ENCODE assay signal across 15 cellular contexts in the genomic region with DNA sequence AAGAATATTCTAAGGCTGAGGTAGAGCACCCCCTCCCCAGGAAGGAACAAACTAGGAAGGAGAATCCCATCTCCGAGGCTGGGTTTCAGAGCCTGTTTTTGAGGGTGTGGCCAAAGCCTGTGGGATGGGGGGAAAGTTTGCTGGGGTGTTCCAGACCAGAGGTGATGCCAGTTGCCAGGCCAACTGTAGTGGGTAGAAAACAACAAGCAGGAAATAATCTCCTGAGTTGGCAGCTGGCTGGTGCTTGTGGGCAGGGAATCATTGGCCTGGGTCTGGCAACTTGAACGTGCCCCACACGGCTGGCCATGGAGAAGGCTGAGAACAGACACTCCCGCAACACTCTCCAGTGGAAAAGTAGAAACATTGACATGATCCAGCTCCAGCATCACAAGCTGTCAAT.
"Had no signal": no experiment of that assay in that cellular context is flagged by ENCODE, and none has a peak within 500 bp of the region (broad histone marks: within the 10 kb centered on the region; RNA-seq: fewer than 3 reads in every experiment).

No MANE protein-coding gene starts in this region.

- H3K36me3 ChIP-seq: gastrocnemius medialis had no signal

- H3K9me3 ChIP-seq: gastrocnemius medialis, testis had no signal

- ATAC-seq: gastrocnemius medialis; naive thymus-derived CD8-positive, alpha-beta T cell; sciatic nerve had no signal

- DNase-seq: activated naive CD4-positive, alpha-beta T cell treated with anti-CD3 and anti-CD28 coated beads, Interleukin-2, amount 50 U/mL, for 16 hours; central memory CD4-positive, alpha-beta T cell; cortex of kidney; effector CD8-positive, alpha-beta T cell; gastrocnemius medialis; kidney glomerular epithelial cell; naive thymus-derived CD8-positive, alpha-beta T cell; occipital lobe; stimulated activated CD4-positive, alpha-beta T cell treated with anti-CD3 and anti-CD28 coated beads, Interleukin-4, amount 100 ng/mL, for 1 hour; stimulated activated CD8-positive, alpha-beta memory T cell treated with anti-CD3 and anti-CD28 coated beads, Interleukin-4, amount 100 ng/mL, for 48 hours; testis had no signal

- H3K27ac ChIP-seq: gastrocnemius medialis, testis had no signal

- H3K4me3 ChIP-seq: gastrocnemius medialis, testis had no signal

- H3K9me3 Mint-ChIP-seq: activated T-helper 17 cell treated with anti-CD3 and anti-CD28 coated beads, Interleukin-2, amount 50 U/mL, for 72 hours had no signal

- H3K4me3 Mint-ChIP-seq: activated T-helper 17 cell treated with anti-CD3 and anti-CD28 coated beads, Interleukin-2, amount 50 U/mL, for 72 hours; naive thymus-derived CD8-positive, alpha-beta T cell; stimulated activated naive CD8-positive, alpha-beta T cell treated with anti-CD3 and anti-CD28 coated beads, Interleukin-15, Interleukin-2, amounts not matched to agents 100 ng/mL and 50 ng/mL, for 24 hours had no signal

- H3K4me1 Mint-ChIP-seq: activated T-helper 17 cell treated with anti-CD3 and anti-CD28 coated beads, Interleukin-2, amount 50 U/mL, for 72 hours had no signal

- H3K27me3 Mint-ChIP-seq: activated T-helper 17 cell treated with anti-CD3 and anti-CD28 coated beads, Interleukin-2, amount 50 U/mL, for 72 hours; naive thymus-derived CD8-positive, alpha-beta T cell; stimulated activated naive CD8-positive, alpha-beta T cell treated with anti-CD3 and anti-CD28 coated beads, Interleukin-15, Interleukin-2, amounts not matched to agents 100 ng/mL and 50 ng/mL, for 24 hours had no signal

- H3K4me1 ChIP-seq: gastrocnemius medialis, testis had no signal

- H3K27ac Mint-ChIP-seq: activated T-helper 17 cell treated with anti-CD3 and anti-CD28 coated beads, Interleukin-2, amount 50 U/mL, for 72 hours; progenitor cell of endocrine pancreas; stimulated activated naive CD8-positive, alpha-beta T cell treated with anti-CD3 and anti-CD28 coated beads, Interleukin-15, Interleukin-2, amounts not matched to agents 100 ng/mL and 50 ng/mL, for 24 hours had no signal
